In the genomic region with DNA sequence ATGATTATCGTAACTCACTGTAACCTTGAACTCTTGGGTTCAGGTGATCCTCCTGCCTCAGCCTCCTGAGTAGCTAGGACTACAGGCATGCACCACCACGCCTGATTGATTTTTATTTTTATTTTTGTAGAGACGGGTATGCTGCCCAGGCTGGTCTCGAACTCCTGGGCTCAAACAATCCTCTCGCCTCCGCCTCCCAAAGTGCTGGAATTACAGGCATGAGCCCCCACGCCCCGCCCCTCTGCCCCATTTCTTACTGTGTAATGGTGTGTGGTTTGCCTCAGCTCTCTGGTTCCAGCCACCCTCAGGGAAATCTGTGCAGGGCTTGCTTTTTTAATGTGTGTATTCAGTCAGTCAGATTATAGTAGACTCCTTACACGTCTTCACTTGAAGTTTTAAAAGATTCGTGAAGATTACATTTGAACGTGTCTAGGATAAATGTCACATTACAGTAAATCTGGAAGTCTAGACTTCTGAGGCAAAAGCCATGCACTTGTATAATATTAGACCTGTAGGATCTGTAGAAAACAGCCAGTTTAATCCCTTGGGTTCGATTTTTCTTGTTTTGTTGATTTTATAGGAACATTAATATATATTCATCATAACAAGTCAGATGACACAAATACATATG, we compare ENCODE assay signal across 15 cellular contexts.
DNase-seq lines count a peak whose midpoint lies in the region; TF ChIP-seq lines count a peak whose summit lies in the region.
"Had no signal": no experiment of that assay in that cellular context is flagged by ENCODE, and none has a peak within 500 bp of the region (broad histone marks: within the 10 kb centered on the region; RNA-seq: fewer than 3 reads in every experiment).

No MANE protein-coding gene starts in this region.

- no peak overlapping the region for H3K23ac ChIP-seq in mesendoderm (ENCODE audit: low read length)

- no peak for DNase-seq in activated T-cell treated with anti-CD3 and anti-CD28 coated beads, Interleukin-2, amount 50 U/mL, for 24 hours
- DNase-seq in activated T-cell treated with anti-CD3 and anti-CD28 coated beads for 4 hours (no peak), mesendoderm (peak; percentile 16), neural crest cell (ENCODE audit: low read depth, low spot score) (no peak), NCI-H1436 (lab: John Stamatoyannopoulos, UW) (no peak), prostate gland (ENCODE audit: low spot score) (no peak), erythroblast (lab: John Stamatoyannopoulos, UW) (no peak)
- DNase-seq: Calu3; CD8-positive, alpha-beta T cell; DND-41; EL; H9 had no signal

- H3K36me3 ChIP-seq in mesendoderm (ENCODE audit: control insufficient read depth, insufficient read depth, low read length) (no peaks in the 10 kb centered on the region), prostate gland (no peaks in the 10 kb centered on the region)

- H3K79me1 ChIP-seq in mesendoderm (ENCODE audit: low read length), result no peaks in the 10 kb centered on the region

- H3K18ac ChIP-seq in mesendoderm (ENCODE audit: low read length), result no peak overlapping the region

- no peak overlapping the region for H3K27ac ChIP-seq in mesendoderm (ENCODE audit: low read depth, low read length)
- H3K27ac ChIP-seq in prostate gland, result no peak overlapping the region
- H3K27ac ChIP-seq: BLaER1 treated with 17β-estradiol and CSF1 and Interleukin-3, amounts not matched to agents 10 nM and 100 nM had no signal

- H3K4me1 ChIP-seq in mesendoderm (ENCODE audit: control insufficient read depth, low read depth, low read length), result no peaks in the 10 kb centered on the region
- peaks cover 5% of the 10 kb centered on the region for H3K4me1 ChIP-seq in prostate gland (replicated peaks)

- no peak overlapping the region for H3K4me3 Mint-ChIP-seq in activated T-cell treated with anti-CD3 and anti-CD28 coated beads, Interleukin-2, amount 50 U/mL, for 24 hours
- no peak overlapping the region for H3K4me3 Mint-ChIP-seq in neural crest cell
- H3K4me3 Mint-ChIP-seq: B cell; CD8-positive, alpha-beta T cell; H9 had no signal

- H3K4me3 ChIP-seq in mesendoderm (ENCODE audit: low read length) (no peak overlapping the region), prostate gland (no peak overlapping the region)
- H3K4me3 ChIP-seq: BLaER1 treated with 17β-estradiol and CSF1 and Interleukin-3, amounts not matched to agents 10 nM and 100 nM; GM12878 had no signal

- H3K4ac ChIP-seq in mesendoderm (ENCODE audit: low read depth, low read length), result no peak overlapping the region

- no peak overlapping the region for H3K9ac ChIP-seq in mesendoderm (ENCODE audit: low read length)
- H3K9ac ChIP-seq: BLaER1 treated with 17β-estradiol and CSF1 and Interleukin-3, amounts not matched to agents 10 nM and 100 nM had no signal

- H3K4me1 Mint-ChIP-seq in activated T-cell treated with anti-CD3 and anti-CD28 coated beads, Interleukin-2, amount 50 U/mL, for 24 hours (ENCODE audit: low read depth), result peaks cover 21% of the 10 kb centered on the region
- H3K4me1 Mint-ChIP-seq in neural crest cell, result peaks cover 10% of the 10 kb centered on the region

- H3K27me3 ChIP-seq in mesendoderm (ENCODE audit: insufficient read depth, low read length, poor library complexity), result no peaks in the 10 kb centered on the region
- no peaks in the 10 kb centered on the region for H3K27me3 ChIP-seq in prostate gland (replicated peaks; ENCODE audit: insufficient read depth)
- H3K27me3 ChIP-seq: BLaER1 treated with 17β-estradiol and CSF1 and Interleukin-3, amounts not matched to agents 10 nM and 100 nM had no signal

- peak overlapping the region; percentile 20 for H3K27ac Mint-ChIP-seq in activated T-cell treated with anti-CD3 and anti-CD28 coated beads, Interleukin-2, amount 50 U/mL, for 24 hours
- peak overlapping the region; percentile 90 for H3K27ac Mint-ChIP-seq in neural crest cell (ENCODE audit: unreplicated experiment)
- H3K27ac Mint-ChIP-seq: B cell; CD8-positive, alpha-beta T cell had no signal

- H2AK5ac ChIP-seq in mesendoderm (ENCODE audit: low read length), result no peak overlapping the region

- no peaks in the 10 kb centered on the region for H3K9me3 ChIP-seq in prostate gland

- no peak overlapping the region for H2BK120ac ChIP-seq in mesendoderm (ENCODE audit: low read depth, low read length)

- no peaks in the 10 kb centered on the region for H3K9me3 Mint-ChIP-seq in activated T-cell treated with anti-CD3 and anti-CD28 coated beads, Interleukin-2, amount 50 U/mL, for 24 hours
- no peaks in the 10 kb centered on the region for H3K9me3 Mint-ChIP-seq in neural crest cell
- H3K9me3 Mint-ChIP-seq: H9 had no signal

- intact Hi-C loops in prostate gland (cut with DNase I), result no loop called here

- no peak overlapping the region for H2BK5ac ChIP-seq in mesendoderm (ENCODE audit: low read length)

- H3K36me3 Mint-ChIP-seq in activated T-cell treated with anti-CD3 and anti-CD28 coated beads, Interleukin-2, amount 50 U/mL, for 24 hours (ENCODE audit: low read depth), result no peaks in the 10 kb centered on the region
- no peaks in the 10 kb centered on the region for H3K36me3 Mint-ChIP-seq in neural crest cell (ENCODE audit: low read depth)

- no peaks in the 10 kb centered on the region for H3K79me2 ChIP-seq in mesendoderm (ENCODE audit: control insufficient read depth, insufficient read depth, low read length)

- no peak overlapping the region for H4K5ac ChIP-seq in mesendoderm (ENCODE audit: low read length)

- TF ChIP-seq CTCF in neural crest cell (conservative IDR thresholded peaks at IDR 0.05) (no peak), prostate gland (IDR thresholded peaks at IDR 0.05) (no peak)

- H2BK15ac ChIP-seq in mesendoderm (replicated peaks; ENCODE audit: low read depth), result no peak overlapping the region

- no CpG with 5 or more reads among the region's 12 CpGs for WGBS in mesendoderm (ENCODE audit: extremely low coverage, insufficient coverage, low lambda C conversion rate)
- WGBS in prostate gland, result 68% methylated on average over 12 of the region's 12 CpGs

- no peak overlapping the region for H4K8ac ChIP-seq in mesendoderm (ENCODE audit: low read depth, low read length)

- no peak overlapping the region for H3K56ac ChIP-seq in mesendoderm (ENCODE audit: low read length)

- no peak overlapping the region for H3K4me2 ChIP-seq in mesendoderm (ENCODE audit: low read length)
- H3K4me2 ChIP-seq: BLaER1 treated with 17β-estradiol and CSF1 and Interleukin-3, amounts not matched to agents 10 nM and 100 nM had no signal

- no peaks in the 10 kb centered on the region for H3K27me3 Mint-ChIP-seq in activated T-cell treated with anti-CD3 and anti-CD28 coated beads, Interleukin-2, amount 50 U/mL, for 24 hours
- no peaks in the 10 kb centered on the region for H3K27me3 Mint-ChIP-seq in neural crest cell (ENCODE audit: low read depth)
- H3K27me3 Mint-ChIP-seq: B cell had no signal

- no peak for TF ChIP-seq POLR2A in prostate gland (IDR thresholded peaks at IDR 0.05)
- no peak for TF ChIP-seq POLR2A in erythroblast (IDR thresholded peaks at IDR 0.05; ENCODE audit: low read length)
